In genomic region chr21:21291883-21292569, GRCh38 we compare ENCODE assay signal across 16 cellular contexts.
DNase-seq lines count a peak whose midpoint lies in the region; TF ChIP-seq lines count a peak whose summit lies in the region.
"Had no signal": no experiment of that assay in that cellular context is flagged by ENCODE, and none has a peak within 500 bp of the region (broad histone marks: within the 10 kb centered on the region; RNA-seq: fewer than 3 reads in every experiment).

No MANE protein-coding gene starts in this region.

- H3K4ac ChIP-seq in mesendoderm (ENCODE audit: low read depth, low read length): no peak overlapping the region

- H3K4me1 ChIP-seq in SK-N-SH (ENCODE audit: control insufficient read depth in 1 of 2, insufficient read depth in 2 of 2, low read depth in 1 of 2, low read length in 1 of 2) (peaks cover 0 to 6% of the 10 kb centered on the region in 2 experiments; a peak in 2 of 4 replicates), mesendoderm (ENCODE audit: control insufficient read depth, low read depth, low read length) (no peaks in the 10 kb centered on the region)
- H3K4me1 ChIP-seq: BLaER1 treated with 17β-estradiol and CSF1 and Interleukin-3, amounts not matched to agents 10 nM and 100 nM; Caco-2 had no signal

- H3K9me3 ChIP-seq in SK-N-SH (no peaks in the 10 kb centered on the region), SU-DHL-6 (ENCODE audit: insufficient read depth, low read length) (0 out of 2 replicates have a peak, but pooled peaks cover 3% of the 10 kb centered on the region)
- H3K9me3 ChIP-seq: BLaER1 treated with 17β-estradiol and CSF1 and Interleukin-3, amounts not matched to agents 10 nM and 100 nM; Caco-2 had no signal

- no peak overlapping the region for H3K4me3 ChIP-seq in SK-N-SH (ENCODE audit: low read depth in 2 of 2, low read length in 1 of 2)
- no peak overlapping the region for H3K4me3 ChIP-seq in SU-DHL-6 (ENCODE audit: insufficient read depth, low read length, poor library complexity, severe bottlenecking)
- no peak overlapping the region for H3K4me3 ChIP-seq in mesendoderm (ENCODE audit: low read length)
- H3K4me3 ChIP-seq: BLaER1 treated with 17β-estradiol and CSF1 and Interleukin-3, amounts not matched to agents 10 nM and 100 nM had no signal

- H3F3A ChIP-seq in SK-N-SH (replicated peaks; ENCODE audit: insufficient read depth) (no peaks in the 10 kb centered on the region), SU-DHL-6 (ENCODE audit: insufficient read depth) (no peaks in the 10 kb centered on the region)

- H3K18ac ChIP-seq in mesendoderm (ENCODE audit: low read length): no peak overlapping the region

- no peak overlapping the region for H2BK120ac ChIP-seq in mesendoderm (ENCODE audit: low read depth, low read length)

- H3K56ac ChIP-seq in mesendoderm (ENCODE audit: low read length): no peak overlapping the region

- peak overlapping the region; percentile 22; the same call in 1 of the 2 replicates for H3K27ac ChIP-seq in 22Rv1
- H3K27ac ChIP-seq in SK-N-SH (ENCODE audit: low read depth in 2 of 2, low read length in 1 of 2): peak overlapping the region in 1 of 2 experiments; percentile 67; a peak in 2 of 4 replicates
- no peak overlapping the region for H3K27ac ChIP-seq in SU-DHL-6 (ENCODE audit: low read depth, low read length)
- no peak overlapping the region for H3K27ac ChIP-seq in mesendoderm (ENCODE audit: low read depth, low read length)
- H3K27ac ChIP-seq: BLaER1 treated with 17β-estradiol and CSF1 and Interleukin-3, amounts not matched to agents 10 nM and 100 nM; C4-2B had no signal

- H4K20me1 ChIP-seq in SK-N-SH (ENCODE audit: insufficient read depth) (no peaks in the 10 kb centered on the region), SU-DHL-6 (ENCODE audit: low read depth, low read length) (no peaks in the 10 kb centered on the region)
- H4K20me1 ChIP-seq: BLaER1 treated with 17β-estradiol and CSF1 and Interleukin-3, amounts not matched to agents 10 nM and 100 nM had no signal

- H4K8ac ChIP-seq in mesendoderm (ENCODE audit: low read depth, low read length): no peak overlapping the region

- peak; percentile 3 for DNase-seq in SK-N-SH
- DNase-seq in NCI-H526 treated with DMSO at 0.1 percent for 48 hours (lab: John Stamatoyannopoulos, UW): no peak
- DNase-seq in cerebellar cortex (ENCODE audit: low spot score): no peak
- DNase-seq in mesendoderm: no peak
- DNase-seq: 8988T; ACHN; Caco-2; Calu3; CD4-positive, alpha-beta T cell; CD8-positive, alpha-beta T cell; DMS79 treated with DMSO at 0.1 percent for 48 hours; GF-D8 had no signal

- H2BK15ac ChIP-seq in mesendoderm (replicated peaks; ENCODE audit: low read depth): no peak overlapping the region

- 55% methylated on average over 3 of the region's 3 CpGs for WGBS in SK-N-SH (ENCODE audit: low lambda C conversion rate)
- no CpG with 5 or more reads among the region's 3 CpGs for WGBS in mesendoderm (ENCODE audit: extremely low coverage, insufficient coverage, low lambda C conversion rate)

- TF ChIP-seq EP300 in SK-N-SH (IDR thresholded peaks at IDR 0.05; ENCODE audit: borderline replicate concordance in 1 of 2, low read depth in 1 of 2, low read length in 1 of 2): peak in 1 of 2 experiments; percentile 84; a peak in 2 of 4 replicates

- no peaks in the 10 kb centered on the region for H3K79me1 ChIP-seq in mesendoderm (ENCODE audit: low read length)

- H3K23ac ChIP-seq in mesendoderm (ENCODE audit: low read length): no peak overlapping the region

- CTCF ChIA-PET in SK-N-SH (lab: Yijun Ruan, JAX): no interaction called here

- H3K9ac ChIP-seq in SK-N-SH (no peak overlapping the region), SU-DHL-6 (ENCODE audit: low read length) (no peak overlapping the region), mesendoderm (ENCODE audit: low read length) (no peak overlapping the region)
- H3K9ac ChIP-seq: BLaER1 treated with 17β-estradiol and CSF1 and Interleukin-3, amounts not matched to agents 10 nM and 100 nM had no signal

- H4K5ac ChIP-seq in mesendoderm (ENCODE audit: low read length): no peak overlapping the region

- H2AFZ ChIP-seq in SK-N-SH (ENCODE audit: low read depth) (no peak overlapping the region), SU-DHL-6 (ENCODE audit: low read depth, low read length, severe bottlenecking) (peak overlapping the region; percentile 47)

- TF ChIP-seq CTCF in 22Rv1 (IDR thresholded peaks at IDR 0.05): no peak
- no peak for TF ChIP-seq CTCF in SK-N-SH (IDR thresholded peaks at IDR 0.05)
- TF ChIP-seq CTCF in SU-DHL-6 (IDR thresholded peaks at IDR 0.05; ENCODE audit: insufficient read depth, low read length, poor library complexity, severe bottlenecking): no peak

- peaks cover 3% of the 10 kb centered on the region; the same call in 1 of the 2 replicates for H3K9me2 ChIP-seq in SK-N-SH
- no peaks in the 10 kb centered on the region for H3K9me2 ChIP-seq in SU-DHL-6 (replicated peaks; ENCODE audit: insufficient read depth, low read length)

- no peak overlapping the region for H2AK5ac ChIP-seq in mesendoderm (ENCODE audit: low read length)

- H2BK5ac ChIP-seq in mesendoderm (ENCODE audit: low read length): no peak overlapping the region

- H3K4me2 ChIP-seq in SK-N-SH (no peak overlapping the region), SU-DHL-6 (ENCODE audit: low read depth, low read length, poor library complexity, severe bottlenecking) (no peak overlapping the region), mesendoderm (ENCODE audit: low read length) (no peak overlapping the region)
- H3K4me2 ChIP-seq: BLaER1 treated with 17β-estradiol and CSF1 and Interleukin-3, amounts not matched to agents 10 nM and 100 nM had no signal

- H3K36me3 ChIP-seq in SK-N-SH (replicated peaks in 1 of 2; ENCODE audit: control insufficient read depth in 1 of 2, insufficient read depth in 2 of 2, low read length in 1 of 2): no peaks in the 10 kb centered on the region
- H3K36me3 ChIP-seq in SU-DHL-6 (ENCODE audit: low read length): no peaks in the 10 kb centered on the region; the same call in 1 of the 2 replicates
- H3K36me3 ChIP-seq in mesendoderm (ENCODE audit: control insufficient read depth, insufficient read depth, low read length): no peaks in the 10 kb centered on the region
- H3K36me3 ChIP-seq: BLaER1 treated with 17β-estradiol and CSF1 and Interleukin-3, amounts not matched to agents 10 nM and 100 nM had no signal

- no peak for TF ChIP-seq RAD21 in SK-N-SH (IDR thresholded peaks at IDR 0.05; ENCODE audit: low read length)

- no peaks in the 10 kb centered on the region for H3K79me2 ChIP-seq in SK-N-SH (ENCODE audit: insufficient read depth)
- H3K79me2 ChIP-seq in SU-DHL-6 (ENCODE audit: insufficient read depth, low read length): no peaks in the 10 kb centered on the region
- H3K79me2 ChIP-seq in mesendoderm (ENCODE audit: control insufficient read depth, insufficient read depth, low read length): no peaks in the 10 kb centered on the region

- H3K27me3 ChIP-seq in SK-N-SH (ENCODE audit: insufficient read depth) (no peaks in the 10 kb centered on the region), SU-DHL-6 (ENCODE audit: low read length) (no peaks in the 10 kb centered on the region), mesendoderm (ENCODE audit: insufficient read depth, low read length, poor library complexity) (no peaks in the 10 kb centered on the region)
- H3K27me3 ChIP-seq: BLaER1 treated with 17β-estradiol and CSF1 and Interleukin-3, amounts not matched to agents 10 nM and 100 nM had no signal

- POLR2A ChIA-PET in SK-N-SH (lab: Yijun Ruan, JAX): no interaction called here

TF ChIP-seq in SK-N-SH, 30 proteins besides CTCF, POLR2A, EP300 and RAD21 (continues in another document):
- no peak for TF ChIP-seq PBX3 (IDR thresholded peaks at IDR 0.05)
- TF ChIP-seq FOXM1 (IDR thresholded peaks at IDR 0.05; ENCODE audit: low read depth): no peak
- no peak for TF ChIP-seq RXRA (IDR thresholded peaks at IDR 0.05; ENCODE audit: borderline replicate concordance, low read depth)
- TF ChIP-seq MEF2A (IDR thresholded peaks at IDR 0.05; ENCODE audit: borderline replicate concordance, low read depth): no peak
- no peak for TF ChIP-seq FOSL2 (IDR thresholded peaks at IDR 0.05; ENCODE audit: borderline replicate concordance, low read depth)
- no peak for TF ChIP-seq MXI1 (IDR thresholded peaks at IDR 0.05; ENCODE audit: low read depth, low read length)
- TF ChIP-seq ZBTB33 (IDR thresholded peaks at IDR 0.05; ENCODE audit: borderline replicate concordance, low read depth): no peak
- no peak for TF ChIP-seq SMC3 (IDR thresholded peaks at IDR 0.05; ENCODE audit: low read depth, low read length)
- no peak for TF ChIP-seq YY1 (IDR thresholded peaks at IDR 0.05; ENCODE audit: low read depth)
- TF ChIP-seq RCOR1 (IDR thresholded peaks at IDR 0.05; ENCODE audit: low read length): peak; percentile 29; the same call in 1 of the 2 replicates
- TF ChIP-seq MAX (IDR thresholded peaks at IDR 0.05; ENCODE audit: low read depth): no peak
- TF ChIP-seq GATA2 (CRISPR knock-in tag; IDR thresholded peaks at IDR 0.05): peak; percentile 73
